In genomic region chr6:121504227-121504626, GRCh38 we compare ENCODE assay signal across 12 cellular contexts.
DNase-seq lines count a peak whose midpoint lies in the region; ATAC-seq and TF ChIP-seq lines count a peak whose summit lies in the region.
"Had no signal": no experiment of that assay in that cellular context is flagged by ENCODE, and none has a peak within 500 bp of the region (broad histone marks: within the 10 kb centered on the region; RNA-seq: fewer than 3 reads in every experiment).

No MANE protein-coding gene starts in this region.

- intact Hi-C loops in MCF 10A (cut with micrococcal nuclease) (no loop called here), breast epithelium (cut with DNase I; ENCODE audit: low total_unique reads) (no loop called here), aorta (cut with DNase I) (no loop called here)

- H3K4me3 ChIP-seq in breast epithelium = no peak overlapping the region
- H3K4me3 ChIP-seq in fibroblast of the aortic adventitia (ENCODE audit: low read depth, low read length) = no peak overlapping the region
- H3K4me3 ChIP-seq in aorta (ENCODE audit: low read length in 2 of 2) = no peak overlapping the region
- H3K4me3 ChIP-seq in neuronal stem cell (ENCODE audit: low read length in 2 of 2) = no peak overlapping the region
- H3K4me3 ChIP-seq: BLaER1 had no signal

- DNase-seq in MCF 10A (ENCODE audit: unreplicated experiment) (peak; percentile 38), breast epithelium (ENCODE audit: low spot score in 2 of 2) (no peak), fibroblast of the aortic adventitia (ENCODE audit: low read depth) (peak; percentile 86), aorta (no peak), caudate nucleus (lab: John Stamatoyannopoulos, UW) (no peak), NCI-H1436 treated with DMSO at 0.1 percent for 48 hours (lab: John Stamatoyannopoulos, UW) (no peak), neuronal stem cell (ENCODE audit: low spot score) (no peak)
- DNase-seq: NCI-H1092, retina had no signal

- POLR2A ChIA-PET in MCF 10A (lab: Yijun Ruan, JAX) = interaction anchor here (1.0 to 1.6 kb wide), 2 partner anchors 39 to 520 kb away, joined by 3 to 4 read pairs; no protein-coding TSS in a partner anchor

- no TSS peak for BruUV-seq in MCF 10A (replicated peaks; lab: Mats Ljungman, UMichigan)

- no peak for TF ChIP-seq POLR2A in breast epithelium (IDR thresholded peaks at IDR 0.05)

- H3K27ac ChIP-seq in breast epithelium = peak overlapping the region in 1 of 2 donors; percentile 25
- no peak overlapping the region for H3K27ac ChIP-seq in aorta (ENCODE audit: low read depth in 1 of 2, low read length in 2 of 2)
- no peak overlapping the region for H3K27ac ChIP-seq in caudate nucleus (ENCODE audit: low read depth, low read length)
- no peak overlapping the region for H3K27ac ChIP-seq in neuronal stem cell (replicated peaks; ENCODE audit: low read length)
- H3K27ac ChIP-seq: BLaER1 had no signal

- H4K91ac ChIP-seq in neuronal stem cell (ENCODE audit: low read depth, low read length, poor library complexity) = no peak overlapping the region

- no peaks in the 10 kb centered on the region for H3K27me3 Mint-ChIP-seq in MCF 10A (ENCODE audit: insufficient read depth, unreplicated experiment)
- H3K27me3 Mint-ChIP-seq: type B pancreatic cell had no signal

- CTCF ChIA-PET in MCF 10A (lab: Yijun Ruan, JAX) = interaction anchor here (0.5 to 0.6 kb wide), 2 partner anchors 30 to 176 kb away, joined by 3 to 5 read pairs; no protein-coding TSS in a partner anchor

- H3K4me1 Mint-ChIP-seq in MCF 10A (ENCODE audit: insufficient read depth, unreplicated experiment) = peaks cover 21% of the 10 kb centered on the region

- H3K79me1 ChIP-seq in neuronal stem cell (ENCODE audit: low read depth, low read length) = no peaks in the 10 kb centered on the region

- H2BK5ac ChIP-seq in neuronal stem cell (ENCODE audit: low read length) = no peak overlapping the region

- no peaks in the 10 kb centered on the region for H3K36me3 ChIP-seq in breast epithelium
- no peaks in the 10 kb centered on the region for H3K36me3 ChIP-seq in aorta (ENCODE audit: control insufficient read depth in 1 of 2, insufficient read depth in 2 of 2, low read length in 1 of 2)
- no peaks in the 10 kb centered on the region for H3K36me3 ChIP-seq in neuronal stem cell (replicated peaks in 1 of 2; ENCODE audit: control insufficient read depth in 2 of 2, insufficient read depth in 2 of 2, low read length in 2 of 2)
- H3K36me3 ChIP-seq: BLaER1 had no signal

- 13 to 25% methylated on average over 1 of the region's 1 CpG for WGBS in aorta, 2 donors
- WGBS in neuronal stem cell (ENCODE audit: extremely low coverage in 2 of 2, insufficient read length in 2 of 2, insufficient replicate concordance in 1 of 2), 2 donors = no CpG with 5 or more reads among the region's 1 CpG

- ATAC-seq in aorta (ENCODE audit: low FRiP score) = peak; percentile 44

- H2AFZ ChIP-seq in neuronal stem cell (ENCODE audit: low read length) = no peak overlapping the region

- H3K4me1 ChIP-seq in breast epithelium (no peaks in the 10 kb centered on the region), aorta (ENCODE audit: control insufficient read depth in 1 of 2, insufficient read depth in 2 of 2, low read length in 2 of 2) (peaks cover 0 to 2% of the 10 kb centered on the region in 2 donors), neuronal stem cell (ENCODE audit: control insufficient read depth in 2 of 2, insufficient read depth in 1 of 2, low read depth in 1 of 2, low read length in 2 of 2) (no peaks in the 10 kb centered on the region)
- H3K4me1 ChIP-seq: BLaER1 had no signal

- TF ChIP-seq CTCF in MCF 10A (IDR thresholded peaks at IDR 0.05; ENCODE audit: unreplicated experiment) = no peak
- no peak for TF ChIP-seq CTCF in breast epithelium (IDR thresholded peaks at IDR 0.05)
- no peak for TF ChIP-seq CTCF in fibroblast of the aortic adventitia (IDR thresholded peaks at IDR 0.05; ENCODE audit: insufficient read depth, low read length)

- H3K36me3 Mint-ChIP-seq in MCF 10A (ENCODE audit: insufficient read depth, unreplicated experiment) = no peaks in the 10 kb centered on the region
- H3K36me3 Mint-ChIP-seq: type B pancreatic cell had no signal

- H2BK120ac ChIP-seq in neuronal stem cell (ENCODE audit: low read depth, low read length) = no peak overlapping the region

- no peak overlapping the region for H2AK5ac ChIP-seq in neuronal stem cell (ENCODE audit: low read depth, low read length)

- no peak overlapping the region for H3K18ac ChIP-seq in neuronal stem cell (ENCODE audit: low read length)

- H3K4ac ChIP-seq in neuronal stem cell (ENCODE audit: low read length) = no peak overlapping the region

- H3K4me3 Mint-ChIP-seq in MCF 10A (ENCODE audit: unreplicated experiment) = no peak overlapping the region
- H3K4me3 Mint-ChIP-seq: type B pancreatic cell had no signal

- H3K9me3 Mint-ChIP-seq in MCF 10A (ENCODE audit: unreplicated experiment) = no peaks in the 10 kb centered on the region
- H3K9me3 Mint-ChIP-seq: type B pancreatic cell had no signal

- no peak overlapping the region for H2BK12ac ChIP-seq in neuronal stem cell (ENCODE audit: low read length)

- no peak overlapping the region for H3K9ac ChIP-seq in neuronal stem cell (ENCODE audit: low read depth, low read length, poor library complexity)
- H3K9ac ChIP-seq: BLaER1 had no signal

- H3K9me3 ChIP-seq in breast epithelium (no peaks in the 10 kb centered on the region), aorta (ENCODE audit: control insufficient read depth, low read length) (no peaks in the 10 kb centered on the region), neuronal stem cell (replicated peaks in 1 of 2; ENCODE audit: control insufficient read depth in 2 of 2, insufficient read depth in 1 of 2, low read depth in 1 of 2, low read length in 2 of 2) (no peaks in the 10 kb centered on the region)
- H3K9me3 ChIP-seq: BLaER1 had no signal

- no peaks in the 10 kb centered on the region for H3K27me3 ChIP-seq in breast epithelium
- no peaks in the 10 kb centered on the region for H3K27me3 ChIP-seq in aorta (ENCODE audit: control insufficient read depth in 1 of 2, insufficient read depth in 2 of 2, low read length in 1 of 2)
- H3K27me3 ChIP-seq in neuronal stem cell (ENCODE audit: control insufficient read depth in 3 of 3, insufficient read depth in 3 of 3, low read depth in 1 of 3, low read length in 3 of 3) = no peaks in the 10 kb centered on the region
- H3K27me3 ChIP-seq: BLaER1 had no signal

- no peak overlapping the region for H3K23ac ChIP-seq in neuronal stem cell (ENCODE audit: low read depth, low read length, poor library complexity)

- H3K14ac ChIP-seq in neuronal stem cell (ENCODE audit: low read length) = no peak overlapping the region

- H2BK15ac ChIP-seq in neuronal stem cell (ENCODE audit: low read length) = no peak overlapping the region

- H3K4me2 ChIP-seq in neuronal stem cell (ENCODE audit: insufficient read depth, low read length, poor library complexity, severe bottlenecking) = no peak overlapping the region
- H3K4me2 ChIP-seq: BLaER1 had no signal

- H4K8ac ChIP-seq in neuronal stem cell (ENCODE audit: low read depth, low read length) = no peak overlapping the region

- peak overlapping the region; percentile 67 for H3K27ac Mint-ChIP-seq in MCF 10A (ENCODE audit: low read depth, unreplicated experiment)
- H3K27ac Mint-ChIP-seq: type B pancreatic cell had no signal

TF ChIP-seq in PFSK-1, 5 proteins besides CTCF, POLR2A, EP300 and RAD21:
- TF ChIP-seq TAF1 (IDR thresholded peaks at IDR 0.05; ENCODE audit: borderline replicate concordance, insufficient read depth, low read length) (peak; percentile 72; the same call in 1 of the 2 replicates), FOXP2 (optimal IDR thresholded peaks at IDR 0.05; ENCODE audit: borderline replicate concordance, extremely low read depth, extremely low read length, insufficient read depth) (no peak), SIN3A (IDR thresholded peaks at IDR 0.05; ENCODE audit: borderline replicate concordance, insufficient read depth, low read length) (no peak), POLR2AphosphoS5 (IDR thresholded peaks at IDR 0.05; ENCODE audit: low read depth, low read length) (peak; percentile 43; the same call in 1 of the 2 replicates), REST (IDR thresholded peaks at IDR 0.05; ENCODE audit: insufficient read depth in 1 of 2, low read depth in 2 of 2, low read length in 2 of 2) (0 out of 4 replicates have a peak, but pooled peaks of 1 of the 2 experiments have one; percentile 24)

Comparison
In these comparisons a context has a peak if more than half of its experiments do, and no peak if none do; other contexts are left out.
1. DNase-seq: peak in MCF 10A (single experiment) and fibroblast of the aortic adventitia (single experiment); none in breast epithelium (0 of 2), aorta (0 of 2), caudate nucleus (0 of 61), NCI-H1436 treated with DMSO at 0.1 percent for 48 hours (single experiment) and neuronal stem cell (single experiment).